ENCODE assay signal across 1 cellular context in the genomic region with DNA sequence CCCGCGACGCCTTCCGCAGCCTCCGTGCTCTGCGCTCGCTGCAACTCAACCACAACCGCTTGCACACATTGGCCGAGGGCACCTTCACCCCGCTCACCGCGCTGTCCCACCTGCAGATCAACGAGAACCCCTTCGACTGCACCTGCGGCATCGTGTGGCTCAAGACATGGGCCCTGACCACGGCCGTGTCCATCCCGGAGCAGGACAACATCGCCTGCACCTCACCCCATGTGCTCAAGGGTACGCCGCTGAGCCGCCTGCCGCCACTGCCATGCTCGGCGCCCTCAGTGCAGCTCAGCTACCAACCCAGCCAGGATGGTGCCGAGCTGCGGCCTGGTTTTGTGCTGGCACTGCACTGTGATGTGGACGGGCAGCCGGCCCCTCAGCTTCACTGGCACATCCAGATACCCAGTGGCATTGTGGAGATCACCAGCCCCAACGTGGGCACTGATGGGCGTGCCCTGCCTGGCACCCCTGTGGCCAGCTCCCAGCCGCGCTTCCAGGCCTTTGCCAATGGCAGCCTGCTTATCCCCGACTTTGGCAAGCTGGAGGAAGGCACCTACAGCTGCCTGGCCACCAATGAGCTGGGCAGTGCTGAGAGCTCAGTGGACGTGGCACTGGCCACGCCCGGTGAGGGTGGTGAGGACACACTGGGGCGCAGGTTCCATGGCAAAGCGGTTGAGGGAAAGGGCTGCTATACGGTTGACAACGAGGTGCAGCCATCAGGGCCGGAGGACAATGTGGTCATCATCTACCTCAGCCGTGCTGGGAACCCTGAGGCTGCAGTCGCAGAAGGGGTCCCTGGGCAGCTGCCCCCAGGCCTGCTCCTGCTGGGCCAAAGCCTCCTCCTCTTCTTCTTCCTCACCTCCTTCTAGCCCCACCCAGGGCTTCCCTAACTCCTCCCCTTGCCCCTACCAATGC.
TF ChIP-seq lines count a peak whose summit lies in the region.

No MANE protein-coding gene starts in this region.

TF ChIP-seq in WTC11, 78 proteins besides CTCF, POLR2A, EP300 and RAD21 (continued from another document):
- TF ChIP-seq, protein P1, sequence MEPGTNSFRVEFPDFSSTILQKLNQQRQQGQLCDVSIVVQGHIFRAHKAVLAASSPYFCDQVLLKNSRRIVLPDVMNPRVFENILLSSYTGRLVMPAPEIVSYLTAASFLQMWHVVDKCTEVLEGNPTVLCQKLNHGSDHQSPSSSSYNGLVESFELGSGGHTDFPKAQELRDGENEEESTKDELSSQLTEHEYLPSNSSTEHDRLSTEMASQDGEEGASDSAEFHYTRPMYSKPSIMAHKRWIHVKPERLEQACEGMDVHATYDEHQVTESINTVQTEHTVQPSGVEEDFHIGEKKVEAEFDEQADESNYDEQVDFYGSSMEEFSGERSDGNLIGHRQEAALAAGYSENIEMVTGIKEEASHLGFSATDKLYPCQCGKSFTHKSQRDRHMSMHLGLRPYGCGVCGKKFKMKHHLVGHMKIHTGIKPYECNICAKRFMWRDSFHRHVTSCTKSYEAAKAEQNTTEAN (CRISPR knock-in tag; IDR thresholded peaks at IDR 0.05), result no peak
- TF ChIP-seq TEAD1 (CRISPR knock-in tag; IDR thresholded peaks at IDR 0.05), result no peak
- TF ChIP-seq, protein P2, sequence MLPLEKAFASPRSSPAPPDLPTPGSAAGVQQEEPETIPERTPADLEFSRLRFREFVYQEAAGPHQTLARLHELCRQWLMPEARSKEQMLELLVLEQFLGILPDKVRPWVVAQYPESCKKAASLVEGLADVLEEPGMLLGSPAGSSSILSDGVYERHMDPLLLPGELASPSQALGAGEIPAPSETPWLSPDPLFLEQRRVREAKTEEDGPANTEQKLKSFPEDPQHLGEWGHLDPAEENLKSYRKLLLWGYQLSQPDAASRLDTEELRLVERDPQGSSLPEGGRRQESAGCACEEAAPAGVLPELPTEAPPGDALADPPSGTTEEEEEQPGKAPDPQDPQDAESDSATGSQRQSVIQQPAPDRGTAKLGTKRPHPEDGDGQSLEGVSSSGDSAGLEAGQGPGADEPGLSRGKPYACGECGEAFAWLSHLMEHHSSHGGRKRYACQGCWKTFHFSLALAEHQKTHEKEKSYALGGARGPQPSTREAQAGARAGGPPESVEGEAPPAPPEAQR (CRISPR knock-in tag; IDR thresholded peaks at IDR 0.05), result no peak
- TF ChIP-seq SMAD3 (CRISPR knock-in tag; IDR thresholded peaks at IDR 0.05; ENCODE audit: borderline replicate concordance), result no peak
- TF ChIP-seq, protein P3, sequence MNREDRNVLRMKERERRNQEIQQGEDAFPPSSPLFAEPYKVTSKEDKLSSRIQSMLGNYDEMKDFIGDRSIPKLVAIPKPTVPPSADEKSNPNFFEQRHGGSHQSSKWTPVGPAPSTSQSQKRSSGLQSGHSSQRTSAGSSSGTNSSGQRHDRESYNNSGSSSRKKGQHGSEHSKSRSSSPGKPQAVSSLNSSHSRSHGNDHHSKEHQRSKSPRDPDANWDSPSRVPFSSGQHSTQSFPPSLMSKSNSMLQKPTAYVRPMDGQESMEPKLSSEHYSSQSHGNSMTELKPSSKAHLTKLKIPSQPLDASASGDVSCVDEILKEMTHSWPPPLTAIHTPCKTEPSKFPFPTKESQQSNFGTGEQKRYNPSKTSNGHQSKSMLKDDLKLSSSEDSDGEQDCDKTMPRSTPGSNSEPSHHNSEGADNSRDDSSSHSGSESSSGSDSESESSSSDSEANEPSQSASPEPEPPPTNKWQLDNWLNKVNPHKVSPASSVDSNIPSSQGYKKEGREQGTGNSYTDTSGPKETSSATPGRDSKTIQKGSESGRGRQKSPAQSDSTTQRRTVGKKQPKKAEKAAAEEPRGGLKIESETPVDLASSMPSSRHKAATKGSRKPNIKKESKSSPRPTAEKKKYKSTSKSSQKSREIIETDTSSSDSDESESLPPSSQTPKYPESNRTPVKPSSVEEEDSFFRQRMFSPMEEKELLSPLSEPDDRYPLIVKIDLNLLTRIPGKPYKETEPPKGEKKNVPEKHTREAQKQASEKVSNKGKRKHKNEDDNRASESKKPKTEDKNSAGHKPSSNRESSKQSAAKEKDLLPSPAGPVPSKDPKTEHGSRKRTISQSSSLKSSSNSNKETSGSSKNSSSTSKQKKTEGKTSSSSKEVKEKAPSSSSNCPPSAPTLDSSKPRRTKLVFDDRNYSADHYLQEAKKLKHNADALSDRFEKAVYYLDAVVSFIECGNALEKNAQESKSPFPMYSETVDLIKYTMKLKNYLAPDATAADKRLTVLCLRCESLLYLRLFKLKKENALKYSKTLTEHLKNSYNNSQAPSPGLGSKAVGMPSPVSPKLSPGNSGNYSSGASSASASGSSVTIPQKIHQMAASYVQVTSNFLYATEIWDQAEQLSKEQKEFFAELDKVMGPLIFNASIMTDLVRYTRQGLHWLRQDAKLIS (CRISPR knock-in tag; IDR thresholded peaks at IDR 0.05; ENCODE audit: borderline replicate concordance), result no peak
- TF ChIP-seq OVOL2 (CRISPR knock-in tag; IDR thresholded peaks at IDR 0.05; ENCODE audit: borderline replicate concordance), result no peak
- TF ChIP-seq, protein P4, sequence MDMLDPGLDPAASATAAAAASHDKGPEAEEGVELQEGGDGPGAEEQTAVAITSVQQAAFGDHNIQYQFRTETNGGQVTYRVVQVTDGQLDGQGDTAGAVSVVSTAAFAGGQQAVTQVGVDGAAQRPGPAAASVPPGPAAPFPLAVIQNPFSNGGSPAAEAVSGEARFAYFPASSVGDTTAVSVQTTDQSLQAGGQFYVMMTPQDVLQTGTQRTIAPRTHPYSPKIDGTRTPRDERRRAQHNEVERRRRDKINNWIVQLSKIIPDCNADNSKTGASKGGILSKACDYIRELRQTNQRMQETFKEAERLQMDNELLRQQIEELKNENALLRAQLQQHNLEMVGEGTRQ (CRISPR knock-in tag; IDR thresholded peaks at IDR 0.05), result no peak
- TF ChIP-seq, protein P5, sequence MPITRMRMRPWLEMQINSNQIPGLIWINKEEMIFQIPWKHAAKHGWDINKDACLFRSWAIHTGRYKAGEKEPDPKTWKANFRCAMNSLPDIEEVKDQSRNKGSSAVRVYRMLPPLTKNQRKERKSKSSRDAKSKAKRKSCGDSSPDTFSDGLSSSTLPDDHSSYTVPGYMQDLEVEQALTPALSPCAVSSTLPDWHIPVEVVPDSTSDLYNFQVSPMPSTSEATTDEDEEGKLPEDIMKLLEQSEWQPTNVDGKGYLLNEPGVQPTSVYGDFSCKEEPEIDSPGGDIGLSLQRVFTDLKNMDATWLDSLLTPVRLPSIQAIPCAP (CRISPR knock-in tag; IDR thresholded peaks at IDR 0.05), result no peak
